ENCODE assay signal across 1 cellular context in genomic region chr1:53715478-53715877, GRCh38.
TF ChIP-seq lines count a peak whose summit lies in the region.

No MANE protein-coding gene starts in this region.

TF ChIP-seq in GM23338, 12 proteins besides CTCF, POLR2A, EP300 and RAD21 (continued from another document):
- TF ChIP-seq STAT1 (IDR thresholded peaks at IDR 0.05; ENCODE audit: unreplicated experiment): no peak
- no peak for TF ChIP-seq EZH2 (IDR thresholded peaks at IDR 0.05; ENCODE audit: low read depth, unreplicated experiment)
- no peak for TF ChIP-seq ZNF331 (CRISPR knock-in tag; IDR thresholded peaks at IDR 0.05; ENCODE audit: low read depth)
- no peak for TF ChIP-seq EZH2phosphoT487 (IDR thresholded peaks at IDR 0.05; ENCODE audit: unreplicated experiment)
- TF ChIP-seq ETS1 (IDR thresholded peaks at IDR 0.05): no peak
- no peak for TF ChIP-seq NANOG (IDR thresholded peaks at IDR 0.05; ENCODE audit: borderline replicate concordance)
- no peak for TF ChIP-seq CREB1 (CRISPR knock-in tag; IDR thresholded peaks at IDR 0.05; ENCODE audit: low read depth)
- no peak for TF ChIP-seq ZNF462 (CRISPR knock-in tag; IDR thresholded peaks at IDR 0.05)
- no peak for TF ChIP-seq JUNB (IDR thresholded peaks at IDR 0.05; ENCODE audit: unreplicated experiment)
TF ChIP-seq in GM23338: peak in this region for 0.
